ENCODE assay signal across 1 cellular context in genomic region chr9:107500421-107501200, GRCh38. TPM values are rescaled to one million over a fixed set of nuclear protein-coding genes. Genes with fewer than 3 reads are reported as not detected.
"Had no signal": no experiment of that assay in that cellular context is flagged by ENCODE, and none has a peak within 500 bp of the region (broad histone marks: within the 10 kb centered on the region; RNA-seq: fewer than 3 reads in every experiment).

No MANE protein-coding gene starts in this region.

RNA-seq across cellular contexts. Expression of gene KLF4, which starts 11.0 kb away (rescaled TPM):
- total RNA-seq: OCI-LY7 had no signal
